ENCODE assay signal across 1 cellular context in genomic region chr7:137772221-137772620, GRCh38.
TF ChIP-seq lines count a peak whose summit lies in the region.

No MANE protein-coding gene starts in this region.

TF ChIP-seq in SK-N-SH, 30 proteins besides CTCF, POLR2A, EP300 and RAD21 (continued from another document):
- TF ChIP-seq IRF3 (IDR thresholded peaks at IDR 0.05; ENCODE audit: low read depth, low read length) = no peak
- no peak for TF ChIP-seq NRF1 (IDR thresholded peaks at IDR 0.05; ENCODE audit: low read depth, low read length)
- TF ChIP-seq CHD2 (IDR thresholded peaks at IDR 0.05; ENCODE audit: low read length, partially characterized antibody) = no peak
- TF ChIP-seq PBX3 (IDR thresholded peaks at IDR 0.05) = no peak
- TF ChIP-seq YY1 (IDR thresholded peaks at IDR 0.05; ENCODE audit: low read depth) = no peak
- TF ChIP-seq NFIC (IDR thresholded peaks at IDR 0.05; ENCODE audit: borderline replicate concordance) = no peak
- no peak for TF ChIP-seq EZH2phosphoT487 (IDR thresholded peaks at IDR 0.05; ENCODE audit: borderline replicate concordance, low read depth)
- TF ChIP-seq MEF2A (IDR thresholded peaks at IDR 0.05; ENCODE audit: borderline replicate concordance, low read depth) = no peak
